ENCODE assay signal across 1 cellular context in the genomic region with DNA sequence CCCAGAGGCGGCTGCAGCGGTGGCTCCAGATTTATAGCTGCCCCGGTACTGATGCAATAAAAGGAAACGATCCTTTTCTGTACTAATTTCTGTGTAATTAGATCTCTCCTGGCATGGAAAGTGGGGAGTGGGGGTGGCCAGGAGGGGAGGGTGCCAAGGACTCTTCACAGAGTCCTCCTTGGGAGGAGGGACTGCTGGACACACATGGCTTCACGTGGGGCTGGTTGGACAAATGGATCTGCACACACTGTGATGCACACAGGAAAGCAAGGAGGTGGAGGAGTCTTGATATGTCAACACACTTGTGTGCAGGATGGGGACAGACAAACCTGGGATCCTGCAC.
A peak's percentile ranks its signal among the peaks of the same experiment; 100 is the strongest.
TF ChIP-seq lines count a peak whose summit lies in the region.

No MANE protein-coding gene starts in this region.

TF ChIP-seq in HEK293, 187 proteins besides CTCF, POLR2A, EP300 and RAD21 (continued from another document):
- TF ChIP-seq, protein P1, sequence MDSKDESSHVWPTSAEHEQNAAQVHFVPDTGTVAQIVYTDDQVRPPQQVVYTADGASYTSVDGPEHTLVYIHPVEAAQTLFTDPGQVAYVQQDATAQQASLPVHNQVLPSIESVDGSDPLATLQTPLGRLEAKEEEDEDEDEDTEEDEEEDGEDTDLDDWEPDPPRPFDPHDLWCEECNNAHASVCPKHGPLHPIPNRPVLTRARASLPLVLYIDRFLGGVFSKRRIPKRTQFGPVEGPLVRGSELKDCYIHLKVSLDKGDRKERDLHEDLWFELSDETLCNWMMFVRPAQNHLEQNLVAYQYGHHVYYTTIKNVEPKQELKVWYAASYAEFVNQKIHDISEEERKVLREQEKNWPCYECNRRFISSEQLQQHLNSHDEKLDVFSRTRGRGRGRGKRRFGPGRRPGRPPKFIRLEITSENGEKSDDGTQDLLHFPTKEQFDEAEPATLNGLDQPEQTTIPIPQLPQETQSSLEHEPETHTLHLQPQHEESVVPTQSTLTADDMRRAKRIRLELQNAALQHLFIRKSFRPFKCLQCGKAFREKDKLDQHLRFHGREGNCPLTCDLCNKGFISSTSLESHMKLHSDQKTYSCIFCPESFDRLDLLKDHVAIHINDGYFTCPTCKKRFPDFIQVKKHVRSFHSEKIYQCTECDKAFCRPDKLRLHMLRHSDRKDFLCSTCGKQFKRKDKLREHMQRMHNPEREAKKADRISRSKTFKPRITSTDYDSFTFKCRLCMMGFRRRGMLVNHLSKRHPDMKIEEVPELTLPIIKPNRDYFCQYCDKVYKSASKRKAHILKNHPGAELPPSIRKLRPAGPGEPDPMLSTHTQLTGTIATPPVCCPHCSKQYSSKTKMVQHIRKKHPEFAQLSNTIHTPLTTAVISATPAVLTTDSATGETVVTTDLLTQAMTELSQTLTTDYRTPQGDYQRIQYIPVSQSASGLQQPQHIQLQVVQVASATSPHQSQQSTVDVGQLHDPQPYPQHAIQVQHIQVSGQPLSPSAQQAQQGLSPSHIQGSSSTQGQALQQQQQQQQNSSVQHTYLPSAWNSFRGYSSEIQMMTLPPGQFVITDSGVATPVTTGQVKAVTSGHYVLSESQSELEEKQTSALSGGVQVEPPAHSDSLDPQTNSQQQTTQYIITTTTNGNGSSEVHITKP (tag by site-specific recombination; IDR thresholded peaks at IDR 0.05), result peak; percentile 37
- TF ChIP-seq, protein P2, sequence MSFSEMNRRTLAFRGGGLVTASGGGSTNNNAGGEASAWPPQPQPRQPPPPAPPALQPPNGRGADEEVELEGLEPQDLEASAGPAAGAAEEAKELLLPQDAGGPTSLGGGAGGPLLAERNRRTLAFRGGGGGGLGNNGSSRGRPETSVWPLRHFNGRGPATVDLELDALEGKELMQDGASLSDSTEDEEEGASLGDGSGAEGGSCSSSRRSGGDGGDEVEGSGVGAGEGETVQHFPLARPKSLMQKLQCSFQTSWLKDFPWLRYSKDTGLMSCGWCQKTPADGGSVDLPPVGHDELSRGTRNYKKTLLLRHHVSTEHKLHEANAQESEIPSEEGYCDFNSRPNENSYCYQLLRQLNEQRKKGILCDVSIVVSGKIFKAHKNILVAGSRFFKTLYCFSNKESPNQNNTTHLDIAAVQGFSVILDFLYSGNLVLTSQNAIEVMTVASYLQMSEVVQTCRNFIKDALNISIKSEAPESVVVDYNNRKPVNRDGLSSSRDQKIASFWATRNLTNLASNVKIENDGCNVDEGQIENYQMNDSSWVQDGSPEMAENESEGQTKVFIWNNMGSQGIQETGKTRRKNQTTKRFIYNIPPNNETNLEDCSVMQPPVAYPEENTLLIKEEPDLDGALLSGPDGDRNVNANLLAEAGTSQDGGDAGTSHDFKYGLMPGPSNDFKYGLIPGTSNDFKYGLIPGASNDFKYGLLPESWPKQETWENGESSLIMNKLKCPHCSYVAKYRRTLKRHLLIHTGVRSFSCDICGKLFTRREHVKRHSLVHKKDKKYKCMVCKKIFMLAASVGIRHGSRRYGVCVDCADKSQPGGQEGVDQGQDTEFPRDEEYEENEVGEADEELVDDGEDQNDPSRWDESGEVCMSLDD (tag by site-specific recombination; IDR thresholded peaks at IDR 0.05), result no peak
- TF ChIP-seq ZNF654 (tag by site-specific recombination; IDR thresholded peaks at IDR 0.05; ENCODE audit: low read depth), result no peak
- TF ChIP-seq ZNF610 (tag by site-specific recombination; IDR thresholded peaks at IDR 0.05; ENCODE audit: borderline replicate concordance), result no peak
- TF ChIP-seq ZNF341 (tag by site-specific recombination; IDR thresholded peaks at IDR 0.05; ENCODE audit: low read depth), result no peak
- no peak for TF ChIP-seq ZNF114 (tag by site-specific recombination; IDR thresholded peaks at IDR 0.05)
- peak; percentile 24; the same call in 1 of the 2 replicates for TF ChIP-seq ZIC2 (tag by site-specific recombination; IDR thresholded peaks at IDR 0.05)
